2 cellular contexts compared by ENCODE assay signal in the genomic region with DNA sequence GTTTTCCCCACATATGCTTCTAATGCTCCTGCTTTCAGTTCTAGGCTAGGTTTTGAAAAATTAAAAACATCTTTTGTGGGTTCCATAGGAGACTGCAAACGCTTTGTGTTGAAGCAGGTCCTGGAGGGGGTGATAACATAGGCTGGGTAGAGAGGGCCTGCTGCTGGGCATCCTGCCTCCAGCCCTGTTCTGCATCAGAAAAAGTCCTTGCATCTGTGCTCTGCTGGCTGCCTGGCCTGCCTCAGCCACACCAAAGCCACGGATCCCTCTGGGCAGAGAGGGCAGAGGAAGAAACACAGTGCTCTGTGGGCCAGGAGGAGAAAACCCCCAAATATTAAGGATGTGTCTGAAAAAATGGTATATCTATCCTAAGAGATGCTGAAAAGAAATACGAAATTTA.
TF ChIP-seq lines count a peak whose summit lies in the region.

No MANE protein-coding gene starts in this region.

TF ChIP-seq in GM23338, 12 proteins besides CTCF, POLR2A, EP300 and RAD21:
- TF ChIP-seq ZNF114 (CRISPR knock-in tag; IDR thresholded peaks at IDR 0.05): no peak
- TF ChIP-seq, protein P1, sequence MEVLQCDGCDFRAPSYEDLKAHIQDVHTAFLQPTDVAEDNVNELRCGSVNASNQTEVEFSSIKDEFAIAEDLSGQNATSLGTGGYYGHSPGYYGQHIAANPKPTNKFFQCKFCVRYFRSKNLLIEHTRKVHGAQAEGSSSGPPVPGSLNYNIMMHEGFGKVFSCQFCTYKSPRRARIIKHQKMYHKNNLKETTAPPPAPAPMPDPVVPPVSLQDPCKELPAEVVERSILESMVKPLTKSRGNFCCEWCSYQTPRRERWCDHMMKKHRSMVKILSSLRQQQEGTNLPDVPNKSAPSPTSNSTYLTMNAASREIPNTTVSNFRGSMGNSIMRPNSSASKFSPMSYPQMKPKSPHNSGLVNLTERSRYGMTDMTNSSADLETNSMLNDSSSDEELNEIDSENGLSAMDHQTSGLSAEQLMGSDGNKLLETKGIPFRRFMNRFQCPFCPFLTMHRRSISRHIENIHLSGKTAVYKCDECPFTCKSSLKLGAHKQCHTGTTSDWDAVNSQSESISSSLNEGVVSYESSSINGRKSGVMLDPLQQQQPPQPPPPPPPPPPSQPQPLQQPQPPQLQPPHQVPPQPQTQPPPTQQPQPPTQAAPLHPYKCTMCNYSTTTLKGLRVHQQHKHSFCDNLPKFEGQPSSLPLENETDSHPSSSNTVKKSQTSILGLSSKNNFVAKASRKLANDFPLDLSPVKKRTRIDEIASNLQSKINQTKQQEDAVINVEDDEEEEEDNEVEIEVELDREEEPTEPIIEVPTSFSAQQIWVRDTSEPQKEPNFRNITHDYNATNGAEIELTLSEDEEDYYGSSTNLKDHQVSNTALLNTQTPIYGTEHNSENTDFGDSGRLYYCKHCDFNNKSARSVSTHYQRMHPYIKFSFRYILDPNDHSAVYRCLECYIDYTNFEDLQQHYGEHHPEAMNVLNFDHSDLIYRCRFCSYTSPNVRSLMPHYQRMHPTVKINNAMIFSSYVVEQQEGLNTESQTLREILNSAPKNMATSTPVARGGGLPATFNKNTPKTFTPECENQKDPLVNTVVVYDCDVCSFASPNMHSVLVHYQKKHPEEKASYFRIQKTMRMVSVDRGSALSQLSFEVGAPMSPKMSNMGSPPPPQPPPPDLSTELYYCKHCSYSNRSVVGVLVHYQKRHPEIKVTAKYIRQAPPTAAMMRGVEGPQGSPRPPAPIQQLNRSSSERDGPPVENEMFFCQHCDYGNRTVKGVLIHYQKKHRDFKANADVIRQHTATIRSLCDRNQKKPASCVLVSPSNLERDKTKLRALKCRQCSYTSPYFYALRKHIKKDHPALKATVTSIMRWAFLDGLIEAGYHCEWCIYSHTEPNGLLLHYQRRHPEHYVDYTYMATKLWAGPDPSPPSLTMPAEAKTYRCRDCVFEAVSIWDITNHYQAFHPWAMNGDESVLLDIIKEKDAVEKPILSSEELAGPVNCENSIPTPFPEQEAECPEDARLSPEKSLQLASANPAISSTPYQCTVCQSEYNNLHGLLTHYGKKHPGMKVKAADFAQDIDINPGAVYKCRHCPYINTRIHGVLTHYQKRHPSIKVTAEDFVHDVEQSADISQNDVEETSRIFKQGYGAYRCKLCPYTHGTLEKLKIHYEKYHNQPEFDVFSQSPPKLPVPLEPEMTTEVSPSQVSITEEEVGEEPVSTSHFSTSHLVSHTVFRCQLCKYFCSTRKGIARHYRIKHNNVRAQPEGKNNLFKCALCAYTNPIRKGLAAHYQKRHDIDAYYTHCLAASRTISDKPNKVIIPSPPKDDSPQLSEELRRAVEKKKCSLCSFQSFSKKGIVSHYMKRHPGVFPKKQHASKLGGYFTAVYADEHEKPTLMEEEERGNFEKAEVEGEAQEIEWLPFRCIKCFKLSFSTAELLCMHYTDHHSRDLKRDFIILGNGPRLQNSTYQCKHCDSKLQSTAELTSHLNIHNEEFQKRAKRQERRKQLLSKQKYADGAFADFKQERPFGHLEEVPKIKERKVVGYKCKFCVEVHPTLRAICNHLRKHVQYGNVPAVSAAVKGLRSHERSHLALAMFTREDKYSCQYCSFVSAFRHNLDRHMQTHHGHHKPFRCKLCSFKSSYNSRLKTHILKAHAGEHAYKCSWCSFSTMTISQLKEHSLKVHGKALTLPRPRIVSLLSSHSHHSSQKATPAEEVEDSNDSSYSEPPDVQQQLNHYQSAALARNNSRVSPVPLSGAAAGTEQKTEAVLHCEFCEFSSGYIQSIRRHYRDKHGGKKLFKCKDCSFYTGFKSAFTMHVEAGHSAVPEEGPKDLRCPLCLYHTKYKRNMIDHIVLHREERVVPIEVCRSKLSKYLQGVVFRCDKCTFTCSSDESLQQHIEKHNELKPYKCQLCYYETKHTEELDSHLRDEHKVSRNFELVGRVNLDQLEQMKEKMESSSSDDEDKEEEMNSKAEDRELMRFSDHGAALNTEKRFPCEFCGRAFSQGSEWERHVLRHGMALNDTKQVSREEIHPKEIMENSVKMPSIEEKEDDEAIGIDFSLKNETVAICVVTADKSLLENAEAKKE (CRISPR knock-in tag; IDR thresholded peaks at IDR 0.05): no peak
- no peak for TF ChIP-seq ZNF331 (CRISPR knock-in tag; IDR thresholded peaks at IDR 0.05; ENCODE audit: low read depth)
- no peak for TF ChIP-seq JUNB (IDR thresholded peaks at IDR 0.05; ENCODE audit: unreplicated experiment)
- no peak for TF ChIP-seq NANOG (IDR thresholded peaks at IDR 0.05; ENCODE audit: borderline replicate concordance)
- TF ChIP-seq REST (IDR thresholded peaks at IDR 0.05; ENCODE audit: unreplicated experiment): no peak
- no peak for TF ChIP-seq ETS1 (IDR thresholded peaks at IDR 0.05)

TF ChIP-seq in HEK293T, 16 proteins besides CTCF, POLR2A, EP300 and RAD21:
- TF ChIP-seq ELF4 (IDR thresholded peaks at IDR 0.05) (no peak), ARNT (IDR thresholded peaks at IDR 0.05) (no peak), TARDBP (IDR thresholded peaks at IDR 0.05) (no peak), SP1 (IDR thresholded peaks at IDR 0.05) (no peak), CTBP1 (IDR thresholded peaks at IDR 0.05; ENCODE audit: borderline replicate concordance) (no peak), BHLHE40 (IDR thresholded peaks at IDR 0.05; ENCODE audit: borderline replicate concordance) (no peak), FOXK2 (IDR thresholded peaks at IDR 0.05) (no peak), NFRKB (IDR thresholded peaks at IDR 0.05) (no peak), LEF1 (IDR thresholded peaks at IDR 0.05; ENCODE audit: borderline replicate concordance) (no peak)
